In genomic region chr2:188986839-188987238, GRCh38 we compare ENCODE assay signal across 19 cellular contexts. TPM values are rescaled to one million over a fixed set of nuclear protein-coding genes. Genes with fewer than 3 reads are reported as not detected.
DNase-seq lines count a peak whose midpoint lies in the region; ATAC-seq, FAIRE-seq and TF ChIP-seq lines count a peak whose summit lies in the region.
"Had no signal": no experiment of that assay in that cellular context is flagged by ENCODE, and none has a peak within 500 bp of the region (broad histone marks: within the 10 kb centered on the region; RNA-seq: fewer than 3 reads in every experiment).

No MANE protein-coding gene starts in this region.

- ATAC-seq in pancreas: no peak
- ATAC-seq: activated naive CD8-positive, alpha-beta T cell treated with anti-CD3 and anti-CD28 coated beads, Interleukin-2, amount 50 U/mL, for 24 hours; activated T-helper 17 cell treated with anti-CD3 and anti-CD28 coated beads, Interleukin-2, amount 50 U/mL, for 72 hours; CD8-positive, alpha-beta T cell; left ventricle myocardium superior had no signal

- H3K27ac ChIP-seq in ACC112 (ENCODE audit: low read depth, low read length) (peak overlapping the region; percentile 95), esophagus muscularis mucosa (replicated peaks in 1 of 4) (peak overlapping the region; percentile 15 to 83 (median 34)), pancreas (no peak overlapping the region)

- peaks cover 64% of the 10 kb centered on the region for H3K4me1 Mint-ChIP-seq in osteocyte (ENCODE audit: unreplicated experiment)
- no peaks in the 10 kb centered on the region for H3K4me1 Mint-ChIP-seq in progenitor cell of endocrine pancreas (ENCODE audit: low read depth)
- H3K4me1 Mint-ChIP-seq: activated naive CD8-positive, alpha-beta T cell treated with anti-CD3 and anti-CD28 coated beads, Interleukin-2, amount 50 U/mL, for 24 hours; activated T-helper 17 cell treated with anti-CD3 and anti-CD28 coated beads, Interleukin-2, amount 50 U/mL, for 72 hours had no signal

- H3K4me1 ChIP-seq in ACC112 (ENCODE audit: control insufficient read depth, insufficient read depth, low read length, unreplicated experiment) (peaks cover 45% of the 10 kb centered on the region), esophagus muscularis mucosa (peaks cover 0 to 42% (median 29%) of the 10 kb centered on the region in 4 donors), pancreas (no peaks in the 10 kb centered on the region)

- 45% methylated on average over 4 of the region's 4 CpGs for WGBS in esophagus muscularis mucosa
- 70 to 71% methylated on average over 4 of the region's 4 CpGs for WGBS in pancreas, 2 donors

- H3K27ac Mint-ChIP-seq in osteocyte (ENCODE audit: unreplicated experiment) (peak overlapping the region; percentile 78), progenitor cell of endocrine pancreas (no peak overlapping the region)
- H3K27ac Mint-ChIP-seq: activated naive CD8-positive, alpha-beta T cell treated with anti-CD3 and anti-CD28 coated beads, Interleukin-2, amount 50 U/mL, for 24 hours; activated T-helper 17 cell treated with anti-CD3 and anti-CD28 coated beads, Interleukin-2, amount 50 U/mL, for 72 hours; CD8-positive, alpha-beta T cell; T-helper 2 cell treated with Interferon-gamma antibody and Interleukin-4, amounts not matched to agents 5 μg/mL and 100 μg/mL, for 36 hours had no signal

- DNase-seq in HTR-8/SVneo (ENCODE audit: insufficient read length, low spot score) (no peak), esophagus muscularis mucosa (ENCODE audit: extremely low spot score) (no peak), osteocyte (ENCODE audit: extremely low spot score, unreplicated experiment) (no peak), NCI-H1092 treated with DMSO at 0.1 percent for 48 hours (lab: John Stamatoyannopoulos, UW) (no peak), progenitor cell of endocrine pancreas (ENCODE audit: low spot score, unreplicated experiment) (no peak), pancreas (no peak), iPS-NIHi11 (ENCODE audit: low spot score) (no peak)
- DNase-seq: activated naive CD8-positive, alpha-beta T cell treated with anti-CD3 and anti-CD28 coated beads, Interleukin-2, amount 50 U/mL, for 24 hours; CD8-positive, alpha-beta T cell; cerebellar nuclear complex; DMS79 treated with DMSO at 0.1 percent for 48 hours; left ventricle myocardium superior; NCI-H1930; NCI-H510A; posterior cingulate gyrus had no signal

- TF ChIP-seq CTCF in esophagus muscularis mucosa (IDR thresholded peaks at IDR 0.05) (no peak), osteocyte (IDR thresholded peaks at IDR 0.05) (no peak), progenitor cell of endocrine pancreas (IDR thresholded peaks at IDR 0.05; ENCODE audit: unreplicated experiment) (no peak), pancreas (IDR thresholded peaks at IDR 0.05) (no peak)

- H3K36me3 ChIP-seq in ACC112 (ENCODE audit: insufficient read depth, low read length) (peaks cover 57% of the 10 kb centered on the region), esophagus muscularis mucosa (peaks cover 17 to 67% (median 46%) of the 10 kb centered on the region in 4 donors), pancreas (no peaks in the 10 kb centered on the region)

- intact Hi-C loops in esophagus muscularis mucosa (cut with DNase I): no loop called here
- intact Hi-C loops in pancreas (cut with DNase I): no loop called here

- H3K27me3 Mint-ChIP-seq in osteocyte (ENCODE audit: unreplicated experiment): no peaks in the 10 kb centered on the region
- H3K27me3 Mint-ChIP-seq in progenitor cell of endocrine pancreas: no peaks in the 10 kb centered on the region
- H3K27me3 Mint-ChIP-seq: activated T-helper 17 cell treated with anti-CD3 and anti-CD28 coated beads, Interleukin-2, amount 50 U/mL, for 72 hours had no signal

- no peak for TF ChIP-seq EP300 in esophagus muscularis mucosa (IDR thresholded peaks at IDR 0.05)

- H3K79me2 ChIP-seq in ACC112 (ENCODE audit: control insufficient read depth, insufficient read depth, low read length, unreplicated experiment): peaks cover 33% of the 10 kb centered on the region

- H3K36me3 Mint-ChIP-seq in osteocyte (ENCODE audit: unreplicated experiment) (peaks cover 69% of the 10 kb centered on the region), progenitor cell of endocrine pancreas (ENCODE audit: insufficient read depth) (no peaks in the 10 kb centered on the region)
- H3K36me3 Mint-ChIP-seq: CD8-positive, alpha-beta T cell had no signal

- H2AFZ ChIP-seq in ACC112 (ENCODE audit: low read length, unreplicated experiment): no peak overlapping the region

- FAIRE-seq in HTR-8/SVneo (lab: Jason Lieb, UNC) (peak; percentile 79), pancreas (lab: Jason Lieb, UNC) (no peak)

- H3K9me3 Mint-ChIP-seq in osteocyte (ENCODE audit: unreplicated experiment): no peaks in the 10 kb centered on the region
- no peaks in the 10 kb centered on the region for H3K9me3 Mint-ChIP-seq in progenitor cell of endocrine pancreas (ENCODE audit: low read depth)
- H3K9me3 Mint-ChIP-seq: activated naive CD8-positive, alpha-beta T cell treated with anti-CD3 and anti-CD28 coated beads, Interleukin-2, amount 50 U/mL, for 24 hours; activated T-helper 17 cell treated with anti-CD3 and anti-CD28 coated beads, Interleukin-2, amount 50 U/mL, for 72 hours; CD8-positive, alpha-beta T cell; T-helper 2 cell treated with Interferon-gamma antibody and Interleukin-4, amounts not matched to agents 5 μg/mL and 100 μg/mL, for 36 hours had no signal

- no peaks in the 10 kb centered on the region for H3K9me3 ChIP-seq in esophagus muscularis mucosa
- H3K9me3 ChIP-seq in pancreas: no peaks in the 10 kb centered on the region

- H3K4me3 Mint-ChIP-seq in osteocyte (ENCODE audit: unreplicated experiment): no peak overlapping the region
- H3K4me3 Mint-ChIP-seq in progenitor cell of endocrine pancreas (ENCODE audit: low read depth): no peak overlapping the region
- H3K4me3 Mint-ChIP-seq: activated naive CD8-positive, alpha-beta T cell treated with anti-CD3 and anti-CD28 coated beads, Interleukin-2, amount 50 U/mL, for 24 hours; activated T-helper 17 cell treated with anti-CD3 and anti-CD28 coated beads, Interleukin-2, amount 50 U/mL, for 72 hours; CD8-positive, alpha-beta T cell; T-helper 2 cell treated with Interferon-gamma antibody and Interleukin-4, amounts not matched to agents 5 μg/mL and 100 μg/mL, for 36 hours had no signal

- H3K27me3 ChIP-seq in ACC112 (ENCODE audit: insufficient read depth, low read length) (no peaks in the 10 kb centered on the region), esophagus muscularis mucosa (no peaks in the 10 kb centered on the region), pancreas (no peaks in the 10 kb centered on the region)

- no peak for TF ChIP-seq POLR2A in esophagus muscularis mucosa (IDR thresholded peaks at IDR 0.05; ENCODE audit: low read depth)

- peak overlapping the region; percentile 8; the same call in 1 of the 2 replicates for H3K4me3 ChIP-seq in ACC112 (ENCODE audit: low read depth, low read length)
- H3K4me3 ChIP-seq in esophagus muscularis mucosa: no peak overlapping the region
- H3K4me3 ChIP-seq in pancreas: no peak overlapping the region

RNA-seq across cellular contexts. Expression of gene COL3A1, which starts 12.7 kb away (rescaled TPM):
- total RNA-seq in esophagus muscularis mucosa: 100 to 1,000 TPM; 182 to 480 (median 236) TPM
- total RNA-seq in osteocyte: 7,546 and 8,171 TPM in 2 replicates
- 15.5 and 30.4 TPM in 2 replicates for total RNA-seq in progenitor cell of endocrine pancreas
- 100 to 1,000 TPM in 2 of 6 donors, 10 to 100 TPM in 4; 10.6 to 746 (median 37.7) TPM for total RNA-seq in pancreas
- polyA plus RNA-seq in pancreas: 10 to 100 TPM; 10.8 to 16.7 TPM
- total RNA-seq: CD8-positive, alpha-beta T cell; OCI-LY7 had no signal

Comparison
In these comparisons a context has a peak if more than half of its experiments do, and no peak if none do; other contexts are left out.
1. H3K27ac ChIP-seq: peak in ACC112 (single experiment) and esophagus muscularis mucosa (4 of 4); none in pancreas (0 of 4).
2. RNA of gene COL3A1, which starts 12.7 kb away (total RNA-seq): 7,546 to 8,171 TPM in osteocyte; 182 to 480 TPM in esophagus muscularis mucosa, 10.6 to 746 TPM in pancreas and 15.5 to 30.4 TPM in progenitor cell of endocrine pancreas; every median in the first group is over 10 times any median in the second.